In genomic region chr5:167011196-167011595, GRCh38 we compare ENCODE assay signal across 8 cellular contexts. TPM values are rescaled to one million over a fixed set of nuclear protein-coding genes. Genes with fewer than 3 reads are reported as not detected.
"Had no signal": no experiment of that assay in that cellular context is flagged by ENCODE, and none has a peak within 500 bp of the region (broad histone marks: within the 10 kb centered on the region; RNA-seq: fewer than 3 reads in every experiment).

No MANE protein-coding gene starts in this region.

- DNase-seq: GM23248, GOT3, H7, HCEC 1CT, IMR-90, KG1 had no signal

- H3K4me3 ChIP-seq: GM23248, K562 had no signal

RNA-seq across cellular contexts. Expression of gene TENM2, which starts 32.4 kb away (rescaled TPM):
- total RNA-seq: HT-29, K562 had no signal
